8 cellular contexts compared by ENCODE assay signal in genomic region chr2:70094171-70094977, GRCh38. TPM values are rescaled to one million over a fixed set of nuclear protein-coding genes. Genes with fewer than 3 reads are reported as not detected.
DNase-seq lines count a peak whose midpoint lies in the region; ATAC-seq and TF ChIP-seq lines count a peak whose summit lies in the region.

No MANE protein-coding gene starts in this region.

- peak overlapping the region; percentile 68 for H3K4me3 Mint-ChIP-seq in activated CD4-positive, alpha-beta memory T cell treated with anti-CD3 and anti-CD28 coated beads, Interleukin-2, amount 10 ng/mL, durations not matched to agents 7 days and 5 days
- H3K4me3 Mint-ChIP-seq in stimulated activated effector memory CD8-positive, alpha-beta T cell treated with anti-CD3 and anti-CD28 coated beads, Interleukin-12 subunit alpha, Interleukin-12 subunit beta, amount 100 ng/mL, for 72 hours, result peak overlapping the region; percentile 80

- intact Hi-C loops in left ventricle myocardium superior (cut with micrococcal nuclease), result no loop called here

- TF ChIP-seq POLR2A in GM18505 (IDR thresholded peaks at IDR 0.05; ENCODE audit: borderline replicate concordance, extremely low read depth, insufficient read depth, insufficient read length), result no peak

- CTCF ChIA-PET in activated CD4-positive, alpha-beta memory T cell treated with anti-CD3 and anti-CD28 coated beads, Interleukin-2, amount 10 ng/mL, durations not matched to agents 7 days and 5 days (lab: Charles Lee), result interaction anchor here (1.2 to 3.2 kb wide), 5 partner anchors 10 to 49 kb away, joined by 3 to 12 read pairs (median 8); no protein-coding TSS in a partner anchor

- no peak for TF ChIP-seq CTCF in GM13976 (IDR thresholded peaks at IDR 0.05; ENCODE audit: borderline replicate concordance, control extremely low read depth, extremely low read depth, insufficient read depth, missing control alignments)

- POLR2A ChIA-PET in activated CD4-positive, alpha-beta memory T cell treated with anti-CD3 and anti-CD28 coated beads, Interleukin-2, amount 10 ng/mL, durations not matched to agents 7 days and 5 days (lab: Charles Lee), result interaction anchor here (0.8 to 15.0 kb wide), 15 partner anchors 7 to 199 kb away, joined by 3 to 856 read pairs (median 6); partner anchors contain the start of genes C2orf42, MXD1, PCBP1 and SNRPG

- peak overlapping the region; percentile 87 for H3K27ac Mint-ChIP-seq in activated CD4-positive, alpha-beta memory T cell treated with anti-CD3 and anti-CD28 coated beads, Interleukin-2, amount 10 ng/mL, durations not matched to agents 7 days and 5 days
- peak overlapping the region; percentile 96 for H3K27ac Mint-ChIP-seq in stimulated activated effector memory CD8-positive, alpha-beta T cell treated with anti-CD3 and anti-CD28 coated beads, Interleukin-12 subunit alpha, Interleukin-12 subunit beta, amount 100 ng/mL, for 72 hours

- no peak for DNase-seq in activated CD4-positive, alpha-beta memory T cell treated with anti-CD3 and anti-CD28 coated beads, Interleukin-2, amount 10 ng/mL, durations not matched to agents 7 days and 5 days
- no peak for DNase-seq in left ventricle myocardium superior
- no peak for DNase-seq in stimulated activated effector memory CD8-positive, alpha-beta T cell treated with anti-CD3 and anti-CD28 coated beads, Interleukin-12 subunit alpha, Interleukin-12 subunit beta, amount 100 ng/mL, for 72 hours (ENCODE audit: low spot score in 2 of 2)
- DNase-seq in cortex of kidney (lab: John Stamatoyannopoulos, UW), result no peak
- no peak for DNase-seq in NCI-H1092 treated with DMSO at 0.1 percent for 48 hours (lab: John Stamatoyannopoulos, UW)
- DNase-seq in GM13976 (ENCODE audit: low spot score), result no peak

- no peaks in the 10 kb centered on the region for H3K9me3 Mint-ChIP-seq in activated CD4-positive, alpha-beta memory T cell treated with anti-CD3 and anti-CD28 coated beads, Interleukin-2, amount 10 ng/mL, durations not matched to agents 7 days and 5 days
- no peaks in the 10 kb centered on the region for H3K9me3 Mint-ChIP-seq in stimulated activated effector memory CD8-positive, alpha-beta T cell treated with anti-CD3 and anti-CD28 coated beads, Interleukin-12 subunit alpha, Interleukin-12 subunit beta, amount 100 ng/mL, for 72 hours

- ATAC-seq in GM21825 (IDR thresholded peaks at IDR 0.05; ENCODE audit: unreplicated experiment) (peak; percentile 31), left ventricle myocardium superior (peak; percentile 4), GM18505 (IDR thresholded peaks at IDR 0.05; ENCODE audit: unreplicated experiment) (no peak)
- peak; percentile 60 for ATAC-seq in stimulated activated effector memory CD8-positive, alpha-beta T cell treated with anti-CD3 and anti-CD28 coated beads, Interleukin-12 subunit alpha, Interleukin-12 subunit beta, amount 100 ng/mL, for 72 hours

- peaks cover 57% of the 10 kb centered on the region for H3K4me1 Mint-ChIP-seq in activated CD4-positive, alpha-beta memory T cell treated with anti-CD3 and anti-CD28 coated beads, Interleukin-2, amount 10 ng/mL, durations not matched to agents 7 days and 5 days
- peaks cover 53% of the 10 kb centered on the region for H3K4me1 Mint-ChIP-seq in stimulated activated effector memory CD8-positive, alpha-beta T cell treated with anti-CD3 and anti-CD28 coated beads, Interleukin-12 subunit alpha, Interleukin-12 subunit beta, amount 100 ng/mL, for 72 hours

- in situ Hi-C loops in GM13976 (cut with MboI; ENCODE audit: low sequenced_read_pairs, unreplicated experiment), result loop anchor here (5.0 kb wide), 1 partner anchor 43 kb away; no protein-coding TSS in a partner anchor

- H3K27me3 Mint-ChIP-seq in activated CD4-positive, alpha-beta memory T cell treated with anti-CD3 and anti-CD28 coated beads, Interleukin-2, amount 10 ng/mL, durations not matched to agents 7 days and 5 days, result no peaks in the 10 kb centered on the region

- H3K36me3 Mint-ChIP-seq in activated CD4-positive, alpha-beta memory T cell treated with anti-CD3 and anti-CD28 coated beads, Interleukin-2, amount 10 ng/mL, durations not matched to agents 7 days and 5 days (ENCODE audit: low read depth), result peaks cover 36% of the 10 kb centered on the region
- H3K36me3 Mint-ChIP-seq in stimulated activated effector memory CD8-positive, alpha-beta T cell treated with anti-CD3 and anti-CD28 coated beads, Interleukin-12 subunit alpha, Interleukin-12 subunit beta, amount 100 ng/mL, for 72 hours, result peaks cover 10% of the 10 kb centered on the region

RNA-seq across cellular contexts. Expression of gene PCBP1, which starts 7.1 kb away (rescaled TPM):
- total RNA-seq in activated CD4-positive, alpha-beta memory T cell treated with anti-CD3 and anti-CD28 coated beads, Interleukin-2, amount 10 ng/mL, durations not matched to agents 7 days and 5 days, result 100 to 1,000 TPM; 475 to 483 TPM
- 211 TPM for total RNA-seq in left ventricle myocardium superior
